ENCODE assay signal across 15 cellular contexts in the genomic region with DNA sequence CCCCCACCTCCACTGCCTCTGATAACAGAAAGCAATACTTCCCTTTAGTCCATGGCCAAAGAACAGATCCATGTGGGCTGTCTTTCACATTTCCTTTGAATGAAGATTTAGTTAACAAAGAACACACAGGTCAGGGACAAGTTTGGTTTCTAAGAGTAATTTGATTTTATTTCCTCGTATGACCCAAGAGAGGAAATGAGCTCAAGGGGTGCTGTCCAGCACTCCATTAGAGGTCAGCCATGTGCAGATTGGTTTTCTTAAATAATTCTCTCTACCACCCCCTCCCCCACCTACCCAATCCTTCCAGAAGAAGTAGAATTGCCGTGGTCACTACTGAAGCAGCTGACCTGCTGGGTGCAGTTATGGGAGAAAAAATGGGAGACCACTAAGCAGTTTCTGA. TPM values are rescaled to one million over a fixed set of nuclear protein-coding genes. Genes with fewer than 3 reads are reported as not detected.
DNase-seq lines count a peak whose midpoint lies in the region; ATAC-seq and TF ChIP-seq lines count a peak whose summit lies in the region.
"Had no signal": no experiment of that assay in that cellular context is flagged by ENCODE, and none has a peak within 500 bp of the region (broad histone marks: within the 10 kb centered on the region; RNA-seq: fewer than 3 reads in every experiment).

No MANE protein-coding gene starts in this region.

- H3K9me2 ChIP-seq in HCT116 (ENCODE audit: insufficient read depth), result no peaks in the 10 kb centered on the region

- no peak for ATAC-seq in HCT116
- peak; percentile 35 for ATAC-seq in upper lobe of right lung

- TF ChIP-seq POLR2A in HCT116 (IDR thresholded peaks at IDR 0.05; ENCODE audit: borderline replicate concordance, extremely low read depth, insufficient read depth, insufficient read length), result no peak

- RAD21 ChIA-PET in HCT116 (lab: Charles Lee; ENCODE audit: low non-redundant PET in 1 of 2, low total read pairs in 2 of 2, uncharacterized antibody in 2 of 2, unreplicated experiment in 2 of 2), result no interaction called here

- intact Hi-C loops in CD14-positive monocyte (cut with micrococcal nuclease) (no loop called here), HCT116 (cut with micrococcal nuclease) (no loop called here), upper lobe of right lung (cut with DNase I) (no loop called here)
- intact Hi-C loops in dendritic cell treated with granulocyte-macrophage colony-stimulating factor and Interleukin-4, amounts not matched to agents 40 ng/mL and 50 ng/mL, for 4 days (cut with micrococcal nuclease), result no loop called here

- TF ChIP-seq RAD21 in HCT116 (IDR thresholded peaks at IDR 0.05; ENCODE audit: low read depth), result no peak

- peak overlapping the region; percentile 66 to 83 (median 78) for H3K27ac Mint-ChIP-seq in CD14-positive monocyte
- peak overlapping the region; percentile 59 for H3K27ac Mint-ChIP-seq in dendritic cell treated with granulocyte-macrophage colony-stimulating factor and Interleukin-4, amounts not matched to agents 40 ng/mL and 50 ng/mL, for 4 days
- H3K27ac Mint-ChIP-seq: CD8-positive, alpha-beta memory T cell had no signal

- H3K9ac ChIP-seq in HCT116 (ENCODE audit: low read length), result no peak overlapping the region
- H3K9ac ChIP-seq in smooth muscle cell (ENCODE audit: low read depth), result no peak overlapping the region
- H3K9ac ChIP-seq: GM23248 had no signal

- no peaks in the 10 kb centered on the region for H4K20me1 ChIP-seq in HCT116 (ENCODE audit: insufficient read depth)
- H4K20me1 ChIP-seq in smooth muscle cell (ENCODE audit: low read depth), result no peaks in the 10 kb centered on the region

- H3K4me1 ChIP-seq in HCT116 (ENCODE audit: control insufficient read depth in 1 of 2, insufficient read depth in 2 of 2, low read length in 2 of 2), result no peaks in the 10 kb centered on the region
- H3K4me1 ChIP-seq in upper lobe of right lung, result no peaks in the 10 kb centered on the region
- no peaks in the 10 kb centered on the region for H3K4me1 ChIP-seq in smooth muscle cell (ENCODE audit: low read depth)
- H3K4me1 ChIP-seq: Caco-2 had no signal

- BruUV-seq in HCT116 (replicated peaks; lab: Mats Ljungman, UMichigan), result no TSS peak

- POLR2A ChIA-PET in HCT116 (lab: Charles Lee), result no interaction called here

- H2AFZ ChIP-seq in HCT116 (ENCODE audit: low read depth, low read length, poor library complexity, severe bottlenecking), result no peak overlapping the region
- H2AFZ ChIP-seq in smooth muscle cell (ENCODE audit: low read depth), result no peak overlapping the region
- H2AFZ ChIP-seq: GM23248 had no signal

- H3F3A ChIP-seq in smooth muscle cell (ENCODE audit: low read depth), result no peaks in the 10 kb centered on the region

- peaks cover 8 to 12% (median 8%) of the 10 kb centered on the region in 3 donors for H3K27me3 Mint-ChIP-seq in CD14-positive monocyte (ENCODE audit: low read depth in 3 of 3)
- H3K27me3 Mint-ChIP-seq in dendritic cell treated with granulocyte-macrophage colony-stimulating factor and Interleukin-4, amounts not matched to agents 40 ng/mL and 50 ng/mL, for 4 days, result peaks cover 48% of the 10 kb centered on the region

- H3K4me3 ChIP-seq in HCT116 (replicated peaks in 1 of 2; ENCODE audit: low read depth in 1 of 2, low read length in 2 of 2) (no peak overlapping the region), upper lobe of right lung (no peak overlapping the region), smooth muscle cell (no peak overlapping the region)
- H3K4me3 ChIP-seq: GM23248 had no signal

- H3K4me3 Mint-ChIP-seq in CD14-positive monocyte, result peak overlapping the region in 1 of 2 donors; percentile 65
- H3K4me3 Mint-ChIP-seq in dendritic cell treated with granulocyte-macrophage colony-stimulating factor and Interleukin-4, amounts not matched to agents 40 ng/mL and 50 ng/mL, for 4 days, result no peak overlapping the region
- H3K4me3 Mint-ChIP-seq: CD8-positive, alpha-beta memory T cell had no signal

- no peak for TF ChIP-seq CTCF in CD14-positive monocyte (IDR thresholded peaks at IDR 0.05)
- TF ChIP-seq CTCF in HCT116 (IDR thresholded peaks at IDR 0.05 in 2 of 3, conservative IDR thresholded peaks at IDR 0.05 in 1 of 3; ENCODE audit: borderline replicate concordance in 1 of 3, insufficient read depth in 1 of 3, low read depth in 2 of 3, low read length in 2 of 3), result no peak
- no peak for TF ChIP-seq CTCF in upper lobe of right lung (IDR thresholded peaks at IDR 0.05)
- TF ChIP-seq CTCF in smooth muscle cell (IDR thresholded peaks at IDR 0.05; ENCODE audit: borderline replicate concordance, insufficient read depth, poor library complexity, severe bottlenecking), result no peak

- H3K4me2 ChIP-seq in HCT116 (ENCODE audit: low read length) (no peak overlapping the region), smooth muscle cell (no peak overlapping the region)

- peaks cover 6 to 14% of the 10 kb centered on the region in 2 donors for H3K36me3 Mint-ChIP-seq in CD14-positive monocyte
- no peaks in the 10 kb centered on the region for H3K36me3 Mint-ChIP-seq in dendritic cell treated with granulocyte-macrophage colony-stimulating factor and Interleukin-4, amounts not matched to agents 40 ng/mL and 50 ng/mL, for 4 days (ENCODE audit: low read depth)
- H3K36me3 Mint-ChIP-seq: CD8-positive, alpha-beta memory T cell had no signal

- H3K4me1 Mint-ChIP-seq in CD14-positive monocyte, result peaks cover 50% of the 10 kb centered on the region
- H3K4me1 Mint-ChIP-seq in dendritic cell treated with granulocyte-macrophage colony-stimulating factor and Interleukin-4, amounts not matched to agents 40 ng/mL and 50 ng/mL, for 4 days (ENCODE audit: low read depth), result peaks cover 49% of the 10 kb centered on the region
- H3K4me1 Mint-ChIP-seq: CD8-positive, alpha-beta memory T cell had no signal

- H3K27ac ChIP-seq in HCT116 (ENCODE audit: low read depth, low read length), result no peak overlapping the region
- H3K27ac ChIP-seq in upper lobe of right lung, result no peak overlapping the region
- H3K27ac ChIP-seq in smooth muscle cell (ENCODE audit: low read depth), result no peak overlapping the region
- H3K27ac ChIP-seq: C4-2B, GM23248 had no signal

- H3K27me3 ChIP-seq in HCT116 (ENCODE audit: insufficient read depth, low read length) (peaks cover 44% of the 10 kb centered on the region), upper lobe of right lung (no peaks in the 10 kb centered on the region), smooth muscle cell (ENCODE audit: low read depth) (peaks cover 5% of the 10 kb centered on the region)
- H3K27me3 ChIP-seq: BE2C had no signal

- 66% methylated on average over 2 of the region's 2 CpGs for WGBS in smooth muscle cell (ENCODE audit: low lambda C conversion rate)

- H3K9me3 Mint-ChIP-seq in CD14-positive monocyte, result no peaks in the 10 kb centered on the region
- H3K9me3 Mint-ChIP-seq in dendritic cell treated with granulocyte-macrophage colony-stimulating factor and Interleukin-4, amounts not matched to agents 40 ng/mL and 50 ng/mL, for 4 days, result no peaks in the 10 kb centered on the region
- H3K9me3 Mint-ChIP-seq: CD8-positive, alpha-beta memory T cell had no signal

- CTCF ChIA-PET in HCT116 (lab: Charles Lee), result no interaction called here

- DNase-seq in CD14-positive monocyte (ENCODE audit: low spot score), result no peak
- DNase-seq in HCT116 (ENCODE audit: low read depth, low spot score), result no peak
- no peak for DNase-seq in upper lobe of right lung
- DNase-seq in smooth muscle cell (lab: John Stamatoyannopoulos, UW; ENCODE audit: unreplicated experiment), result no peak
- DNase-seq in cerebellar cortex (ENCODE audit: low spot score), result no peak
- no peak for DNase-seq in stimulated activated CD4-positive, alpha-beta T cell treated with anti-CD3 and anti-CD28 coated beads, Interleukin-15, amount 100 ng/mL, for 24 hours
- DNase-seq: BE2C; Caco-2; CD8-positive, alpha-beta memory T cell; DND-41; GDM1; GM23248; H7 had no signal

- no peaks in the 10 kb centered on the region for H3K36me3 ChIP-seq in HCT116 (ENCODE audit: control insufficient read depth in 1 of 2, insufficient read depth in 2 of 2, low read length in 2 of 2)
- H3K36me3 ChIP-seq in upper lobe of right lung, result no peaks in the 10 kb centered on the region
- no peaks in the 10 kb centered on the region for H3K36me3 ChIP-seq in smooth muscle cell (ENCODE audit: low read depth)

- H3K79me2 ChIP-seq in HCT116 (ENCODE audit: insufficient read depth, low read length), result no peaks in the 10 kb centered on the region
- H3K79me2 ChIP-seq in smooth muscle cell (ENCODE audit: low read depth), result no peaks in the 10 kb centered on the region

- H3K9me3 ChIP-seq in HCT116 (ENCODE audit: control insufficient read depth in 1 of 2, insufficient read depth in 1 of 2, low read depth in 1 of 2, low read length in 2 of 2) (no peaks in the 10 kb centered on the region), upper lobe of right lung (no peaks in the 10 kb centered on the region), smooth muscle cell (replicated peaks; ENCODE audit: low read depth) (no peaks in the 10 kb centered on the region)
- H3K9me3 ChIP-seq: BE2C, Caco-2 had no signal

TF ChIP-seq in HCT116, 20 proteins besides CTCF, POLR2A, EP300 and RAD21 (continues in another document):
- TF ChIP-seq JUND (IDR thresholded peaks at IDR 0.05) (no peak), EZH2 (IDR thresholded peaks at IDR 0.05) (no peak), POLR2AphosphoS5 (IDR thresholded peaks at IDR 0.05; ENCODE audit: low read depth, low read length) (no peak), SIN3A (IDR thresholded peaks at IDR 0.05; ENCODE audit: low read depth) (no peak), ZFX (IDR thresholded peaks at IDR 0.05) (no peak)

RNA-seq across cellular contexts. Expression of a gene that starts 13.9 kb away (rescaled TPM):
- 100 to 1,000 TPM; 237 TPM for polyA plus RNA-seq in CD14-positive monocyte
- 0.64 TPM for total RNA-seq in HCT116 (2021; ENCODE audit: unreplicated experiment)
- 0.99 and 1.8 TPM in 2 replicates for polyA plus RNA-seq in HCT116 (2012)
- total RNA-seq in upper lobe of right lung, result 60.0 TPM
- total RNA-seq in smooth muscle cell, result not detected in 2 replicates
- 0.27 TPM in 1 of 2 replicates, not detected in the other for polyA plus RNA-seq in smooth muscle cell
- total RNA-seq: GM23248 had no signal

RNA-seq across cellular contexts. Expression of a gene that starts 45.5 kb away (rescaled TPM):
- polyA plus RNA-seq in CD14-positive monocyte (10 to 100 TPM; 22.0 to 41.9 TPM), smooth muscle cell (1.9 TPM in 1 of 2 replicates, not detected in the other)
- total RNA-seq in HCT116 (2021; ENCODE audit: unreplicated experiment) (29.5 TPM), upper lobe of right lung (47.4 TPM), smooth muscle cell (0.13 and 1.1 TPM in 2 replicates)
- polyA plus RNA-seq in HCT116 (2012), result 14.9 and 15.3 TPM in 2 replicates

Comparison
In these comparisons a context has a peak if more than half of its experiments do, and no peak if none do; other contexts are left out.
1. RNA of a gene that starts 13.9 kb away (total RNA-seq): 60.0 TPM in upper lobe of right lung (single experiment); 0.64 TPM in HCT116 (single experiment) and not detected in smooth muscle cell; every median in the first group is over 10 times any median in the second.
2. RNA of a gene that starts 45.5 kb away (total RNA-seq): 47.4 TPM in upper lobe of right lung (single experiment) and 29.5 TPM in HCT116 (single experiment); 0.13 to 1.1 TPM in smooth muscle cell; every median in the first group is over 10 times any median in the second.